Comparison of ENCODE assay signal across 16 cellular contexts in genomic region chr2:37306024-37306423, GRCh38. TPM values are rescaled to one million over a fixed set of nuclear protein-coding genes. Genes with fewer than 3 reads are reported as not detected.
DNase-seq lines count a peak whose midpoint lies in the region; ATAC-seq, FAIRE-seq and TF ChIP-seq lines count a peak whose summit lies in the region.
"Had no signal": no experiment of that assay in that cellular context is flagged by ENCODE, and none has a peak within 500 bp of the region (broad histone marks: within the 10 kb centered on the region; RNA-seq: fewer than 3 reads in every experiment).

No MANE protein-coding gene starts in this region.

- POLR2A ChIA-PET in HepG2 (lab: Yijun Ruan, JAX), result no interaction called here
- POLR2A ChIA-PET in naive thymus-derived CD4-positive, alpha-beta T cell (lab: Charles Lee), result no interaction called here

- CTCF ChIA-PET in HepG2 (lab: Yijun Ruan, JAX; ENCODE audit: low intra/inter-chr PET ratio, low total read pairs), result no interaction called here
- CTCF ChIA-PET in naive thymus-derived CD4-positive, alpha-beta T cell (lab: Charles Lee), result no interaction called here

- intact Hi-C loops in HepG2 (cut with micrococcal nuclease; ENCODE audit: unreplicated experiment) (no loop called here), right lobe of liver (cut with DNase I) (no loop called here), adrenal gland (cut with DNase I) (no loop called here), transverse colon (cut with DNase I; ENCODE audit: low total_unique reads) (no loop called here)
- intact Hi-C loops in naive thymus-derived CD4-positive, alpha-beta T cell (cut with micrococcal nuclease), result no loop called here

- no peaks in the 10 kb centered on the region for H4K20me1 ChIP-seq in HepG2 (ENCODE audit: insufficient read depth, low read length)

- in situ Hi-C loops in HepG2 (cut with HindIII; ENCODE audit: extremely low pct_ligation_motif_present, low pct_unique_long_range_greater_than_20kb), result no loop called here
- in situ Hi-C loops in transverse colon (cut with MboI; ENCODE audit: low pct_ligation_motif_present in 1 of 4, low pct_unique_long_range_greater_than_20kb in 1 of 4, low sequenced_read_pairs in 3 of 4), result no loop called here

- H3K9me3 ChIP-seq in HepG2 (ENCODE audit: low read length), result no peaks in the 10 kb centered on the region
- no peaks in the 10 kb centered on the region for H3K9me3 ChIP-seq in right lobe of liver
- no peaks in the 10 kb centered on the region for H3K9me3 ChIP-seq in adrenal gland (replicated peaks in 1 of 3)
- no peaks in the 10 kb centered on the region for H3K9me3 ChIP-seq in transverse colon
- H3K9me3 ChIP-seq in naive thymus-derived CD4-positive, alpha-beta T cell (ENCODE audit: control insufficient read depth in 2 of 3, low read length in 3 of 3), result no peaks in the 10 kb centered on the region
- H3K9me3 ChIP-seq: prostate gland had no signal

- no peaks in the 10 kb centered on the region for H3K27me3 ChIP-seq in HepG2 (ENCODE audit: control insufficient read depth in 1 of 2, insufficient read depth in 2 of 2, low read length in 2 of 2)
- H3K27me3 ChIP-seq in right lobe of liver, result no peaks in the 10 kb centered on the region
- no peaks in the 10 kb centered on the region for H3K27me3 ChIP-seq in adrenal gland
- no peaks in the 10 kb centered on the region for H3K27me3 ChIP-seq in transverse colon
- H3K27me3 ChIP-seq in naive thymus-derived CD4-positive, alpha-beta T cell (ENCODE audit: control insufficient read depth in 2 of 2, insufficient read depth in 2 of 2, low read length in 2 of 2), result no peaks in the 10 kb centered on the region

- peak overlapping the region in 3 of 9 donors; percentile 32 to 81 (median 34) for H3K27ac Mint-ChIP-seq in naive thymus-derived CD4-positive, alpha-beta T cell

- DNase-seq in HepG2 (ENCODE audit: low spot score) (no peak), right lobe of liver (no peak), NCI-H2196 (lab: John Stamatoyannopoulos, UW; ENCODE audit: unreplicated experiment) (peak; percentile 30), adrenal gland (no peak), transverse colon (peak; percentile 22), NCI-H2107 treated with DMSO at 0.1 percent for 48 hours (lab: John Stamatoyannopoulos, UW; ENCODE audit: unreplicated experiment) (no peak)
- no peak for DNase-seq in naive thymus-derived CD4-positive, alpha-beta T cell
- no peak for DNase-seq in activated CD4-positive, alpha-beta T cell treated with anti-CD3 and anti-CD28 coated beads, Interleukin-2, amount 50 U/mL, for 4 hours
- DNase-seq: activated naive CD4-positive, alpha-beta T cell treated with anti-CD3 and anti-CD28 coated beads, Interleukin-2, amount 50 U/mL, for 16 hours; H9; immature natural killer cell; stimulated activated CD4-positive, alpha-beta T cell treated with anti-CD3 and anti-CD28 coated beads, Interleukin-15, amount 100 ng/mL, for 24 hours had no signal

- no peaks in the 10 kb centered on the region for H3K9me3 Mint-ChIP-seq in naive thymus-derived CD4-positive, alpha-beta T cell
- H3K9me3 Mint-ChIP-seq: H9, immature natural killer cell had no signal

- BruUV-seq in HepG2 (replicated peaks; lab: Mats Ljungman, UMichigan), result no TSS peak

- H3K4me1 Mint-ChIP-seq in naive thymus-derived CD4-positive, alpha-beta T cell, result peaks cover 0 to 84% (median 55%) of the 10 kb centered on the region in 7 donors

- no peak for TF ChIP-seq RAD21 in HepG2 (CRISPR knock-in tag; IDR thresholded peaks at IDR 0.05)

- TF ChIP-seq EP300 in HepG2 (IDR thresholded peaks at IDR 0.05; ENCODE audit: low read depth in 2 of 2, low read length in 2 of 2), result no peak
- no peak for TF ChIP-seq EP300 in HepG2 (CRISPR knock-in tag; IDR thresholded peaks at IDR 0.05; ENCODE audit: borderline replicate concordance)
- TF ChIP-seq EP300 in transverse colon (IDR thresholded peaks at IDR 0.05; ENCODE audit: low read depth), result no peak

- FAIRE-seq in HepG2 (lab: Jason Lieb, UNC), result no peak
- FAIRE-seq: frontal cortex had no signal

- H3K27ac ChIP-seq in HepG2 (ENCODE audit: extremely low read length, insufficient read depth, low read length) (no peak overlapping the region), right lobe of liver (no peak overlapping the region), adrenal gland (peak overlapping the region in 3 of 5 donors; percentile 35 to 50 (median 41)), transverse colon (peak overlapping the region; percentile 9 to 49 (median 40))
- no peak overlapping the region for H3K27ac ChIP-seq in naive thymus-derived CD4-positive, alpha-beta T cell (ENCODE audit: low read depth, low read length)
- H3K27ac ChIP-seq: HL-60, prostate gland, SK-N-MC had no signal

- ATAC-seq in HepG2, result no peak
- ATAC-seq in right lobe of liver, result no peak
- no peak for ATAC-seq in naive thymus-derived CD4-positive, alpha-beta T cell

- H3K4me2 ChIP-seq in HepG2 (ENCODE audit: low read depth, low read length), result no peak overlapping the region

- H3K4me3 ChIP-seq in HepG2 (replicated peaks in 1 of 3; ENCODE audit: insufficient read depth in 1 of 3, low read depth in 2 of 3, low read length in 3 of 3), result no peak overlapping the region
- no peak overlapping the region for H3K4me3 ChIP-seq in right lobe of liver
- no peak overlapping the region for H3K4me3 ChIP-seq in adrenal gland
- no peak overlapping the region for H3K4me3 ChIP-seq in transverse colon
- no peak overlapping the region for H3K4me3 ChIP-seq in naive thymus-derived CD4-positive, alpha-beta T cell (ENCODE audit: low read length)
- H3K4me3 ChIP-seq: prostate gland, SK-N-MC had no signal

- peaks cover 42% of the 10 kb centered on the region for H3K79me2 ChIP-seq in HepG2 (ENCODE audit: insufficient read depth, low read length)

- H3K4me1 ChIP-seq in HepG2 (ENCODE audit: insufficient read depth, low read length), result peaks cover 5% of the 10 kb centered on the region; the same call in 1 of the 2 replicates
- H3K4me1 ChIP-seq in right lobe of liver, result no peaks in the 10 kb centered on the region
- H3K4me1 ChIP-seq in adrenal gland (replicated peaks in 1 of 2), result peaks cover 11 to 49% of the 10 kb centered on the region in 2 donors
- peaks cover 6 to 48% (median 20%) of the 10 kb centered on the region in 4 donors for H3K4me1 ChIP-seq in transverse colon
- no peaks in the 10 kb centered on the region for H3K4me1 ChIP-seq in naive thymus-derived CD4-positive, alpha-beta T cell (ENCODE audit: control insufficient read depth in 2 of 2, insufficient read depth in 2 of 2, low read length in 2 of 2)
- H3K4me1 ChIP-seq: prostate gland had no signal

- H3K36me3 Mint-ChIP-seq in naive thymus-derived CD4-positive, alpha-beta T cell, result peaks cover 0 to 28% (median 4%) of the 10 kb centered on the region in 5 donors
- H3K36me3 Mint-ChIP-seq: immature natural killer cell had no signal

- H3K9ac ChIP-seq in HepG2 (ENCODE audit: insufficient read depth, low read depth, low read length), result no peak overlapping the region

- peaks cover 0 to 5% of the 10 kb centered on the region in 2 experiments; a peak in 1 of 5 replicates for H3K36me3 ChIP-seq in HepG2 (replicated peaks in 1 of 2; ENCODE audit: control insufficient read depth in 1 of 2, insufficient read depth in 2 of 2, low read length in 2 of 2)
- no peaks in the 10 kb centered on the region for H3K36me3 ChIP-seq in right lobe of liver
- H3K36me3 ChIP-seq in adrenal gland (replicated peaks in 1 of 2), result no peaks in the 10 kb centered on the region
- H3K36me3 ChIP-seq in transverse colon, result no peaks in the 10 kb centered on the region
- no peaks in the 10 kb centered on the region for H3K36me3 ChIP-seq in naive thymus-derived CD4-positive, alpha-beta T cell (ENCODE audit: control insufficient read depth in 2 of 3, insufficient read depth in 3 of 3, low read length in 3 of 3)
- H3K36me3 ChIP-seq: prostate gland had no signal

- no peaks in the 10 kb centered on the region for H3K27me3 Mint-ChIP-seq in naive thymus-derived CD4-positive, alpha-beta T cell

- TF ChIP-seq POLR2A in HepG2 (IDR thresholded peaks at IDR 0.05; ENCODE audit: insufficient read depth in 1 of 2, low read depth in 2 of 2, low read length in 2 of 2) (no peak), right lobe of liver (IDR thresholded peaks at IDR 0.05) (no peak), adrenal gland (IDR thresholded peaks at IDR 0.05) (no peak), transverse colon (IDR thresholded peaks at IDR 0.05) (no peak)

- H2AFZ ChIP-seq in HepG2 (ENCODE audit: low read length), result no peak overlapping the region

- peak overlapping the region in 1 of 10 donors; percentile 47 for H3K4me3 Mint-ChIP-seq in naive thymus-derived CD4-positive, alpha-beta T cell
- H3K4me3 Mint-ChIP-seq: H9, immature natural killer cell had no signal

- TF ChIP-seq CTCF in HepG2 (CRISPR knock-in tag; IDR thresholded peaks at IDR 0.05) (no peak), right lobe of liver (IDR thresholded peaks at IDR 0.05) (no peak), adrenal gland (IDR thresholded peaks at IDR 0.05) (no peak), transverse colon (IDR thresholded peaks at IDR 0.05) (no peak)

- 96% methylated on average over 3 of the region's 3 CpGs for WGBS in HepG2 (ENCODE audit: low lambda C conversion rate)
- WGBS in right lobe of liver (ENCODE audit: insufficient coverage, low coverage, low lambda C conversion rate, missing lambda C conversion rate), result 76% methylated on average over 3 of the region's 3 CpGs
- WGBS in adrenal gland, 4 donors, result 46 to 65% (median 49%) methylated on average over 3 of the region's 3 CpGs
- WGBS in transverse colon (ENCODE audit: low coverage in 1 of 2), 2 donors, result 45 to 55% methylated on average over 3 of the region's 3 CpGs

RNA-seq across cellular contexts. Expression of gene PRKD3, which starts 18.6 kb away (rescaled TPM):
- total RNA-seq in HepG2 (2016; rRNA removed; fragmentation: Illumina TruSeq; extraction: Trizol) (38.4 and 58.2 TPM in 2 replicates), right lobe of liver (10 to 100 TPM in 4 of 6 experiments, 1 to 10 TPM in 2; 8.4 to 15.2 (median 10.9) TPM), adrenal gland (100 to 1,000 TPM in 1 of 8 donors, 10 to 100 TPM in 7; 31.7 to 136 (median 56.8) TPM), transverse colon (10 to 100 TPM in 3 of 4 donors, 1 to 10 TPM in 1; 2.6 to 83.8 (median 28.6) TPM)
- total RNA-seq in HepG2 (2016; cell fraction: cytosol; rRNA removed; fragmentation: Illumina TruSeq; extraction: Trizol; ENCODE audit: low read depth), result 28.3 and 40.1 TPM in 2 replicates
- 41.3 and 58.4 TPM in 2 replicates for total RNA-seq in HepG2 (2016; cell fraction: insoluble cytoplasmic fraction; rRNA removed; fragmentation: Illumina TruSeq; extraction: Trizol)
- 38.0 and 45.7 TPM in 2 replicates for total RNA-seq in HepG2 (2016; cell fraction: membrane; rRNA removed; fragmentation: Illumina TruSeq; extraction: Trizol)
- total RNA-seq in HepG2 (2016; cell fraction: nucleus; rRNA removed; fragmentation: Illumina TruSeq; extraction: Trizol), result 43.5 and 44.5 TPM in 2 replicates
- polyA plus RNA-seq in HepG2 (2011; rRNA removed) (11.1 and 11.6 TPM in 2 replicates), adrenal gland (10 to 100 TPM; 10.9 to 69.1 (median 15.3) TPM)
- polyA plus RNA-seq in HepG2 (2011; cell fraction: cytosol; rRNA removed), result 6.3 and 10.2 TPM in 2 replicates
- 10.3 and 13.0 TPM in 2 replicates for polyA plus RNA-seq in HepG2 (2011; cell fraction: nucleus; rRNA removed)
- polyA plus RNA-seq in HepG2 (2012), result 13.3 and 16.2 TPM in 2 replicates
- 3.5 and 4.0 TPM in 2 replicates for polyA plus RNA-seq in HepG2 (2016; cell fraction: cytosol; fragmentation: Illumina TruSeq; extraction: Trizol; ENCODE audit: low read depth)
- 32.7 and 37.2 TPM in 2 replicates for polyA plus RNA-seq in HepG2 (2016; cell fraction: insoluble cytoplasmic fraction; fragmentation: Illumina TruSeq; extraction: Trizol; ENCODE audit: low read depth)
- 9.9 and 10.3 TPM in 2 replicates for polyA plus RNA-seq in HepG2 (2016; cell fraction: membrane; fragmentation: Illumina TruSeq; extraction: Trizol; ENCODE audit: low read depth)
- polyA plus RNA-seq in HepG2 (2016; cell fraction: nucleus; fragmentation: Illumina TruSeq; extraction: Trizol; ENCODE audit: insufficient read depth, low read depth), result 20.8 and 26.2 TPM in 2 replicates
- polyA minus RNA-seq in HepG2 (2011; rRNA and poly(A)+ RNA removed; ENCODE audit: low replicate concordance), result 19.1 and 29.6 TPM in 2 replicates
- 16.3 and 21.6 TPM in 2 replicates for polyA minus RNA-seq in HepG2 (2011; cell fraction: cytosol; rRNA and poly(A)+ RNA removed)
- 67.1 and 69.1 TPM in 2 replicates for polyA minus RNA-seq in HepG2 (2011; cell fraction: nucleus; rRNA and poly(A)+ RNA removed)
- total RNA-seq in naive thymus-derived CD4-positive, alpha-beta T cell, result 10 to 100 TPM; 12.8 to 47.3 (median 46.4) TPM
- 10 to 100 TPM; 31.5 to 37.4 TPM for polyA plus RNA-seq in naive thymus-derived CD4-positive, alpha-beta T cell

RNA-seq across cellular contexts. Expression of gene QPCT, which starts 38.4 kb away (rescaled TPM):
- total RNA-seq in HepG2 (2016; rRNA removed; fragmentation: Illumina TruSeq; extraction: Trizol), result 0.77 TPM in 1 of 2 replicates, not detected in the other
- not detected in 2 replicates for total RNA-seq in HepG2 (2016; cell fraction: cytosol; rRNA removed; fragmentation: Illumina TruSeq; extraction: Trizol; ENCODE audit: low read depth)
- 0.39 and 0.48 TPM in 2 replicates for total RNA-seq in HepG2 (2016; cell fraction: insoluble cytoplasmic fraction; rRNA removed; fragmentation: Illumina TruSeq; extraction: Trizol)
- 0.38 and 0.68 TPM in 2 replicates for total RNA-seq in HepG2 (2016; cell fraction: membrane; rRNA removed; fragmentation: Illumina TruSeq; extraction: Trizol)
- 0.60 and 0.99 TPM in 2 replicates for total RNA-seq in HepG2 (2016; cell fraction: nucleus; rRNA removed; fragmentation: Illumina TruSeq; extraction: Trizol)
- polyA plus RNA-seq in HepG2 (2011; rRNA removed), result 1.1 and 1.2 TPM in 2 replicates
- polyA plus RNA-seq in HepG2 (2011; cell fraction: cytosol; rRNA removed), result 0.64 and 0.86 TPM in 2 replicates
- polyA plus RNA-seq in HepG2 (2011; cell fraction: nucleus; rRNA removed), result 0.29 and 0.35 TPM in 2 replicates
- 0.24 and 0.67 TPM in 2 replicates for polyA plus RNA-seq in HepG2 (2012)
- 0.12 and 0.25 TPM in 2 replicates for polyA plus RNA-seq in HepG2 (2016; cell fraction: cytosol; fragmentation: Illumina TruSeq; extraction: Trizol; ENCODE audit: low read depth)
- polyA plus RNA-seq in HepG2 (2016; cell fraction: insoluble cytoplasmic fraction; fragmentation: Illumina TruSeq; extraction: Trizol; ENCODE audit: low read depth), result 0.21 and 0.29 TPM in 2 replicates
- polyA plus RNA-seq in HepG2 (2016; cell fraction: membrane; fragmentation: Illumina TruSeq; extraction: Trizol; ENCODE audit: low read depth), result 0.24 and 0.45 TPM in 2 replicates
- polyA plus RNA-seq in HepG2 (2016; cell fraction: nucleus; fragmentation: Illumina TruSeq; extraction: Trizol; ENCODE audit: insufficient read depth, low read depth), result 2.1 and 2.6 TPM in 2 replicates
- polyA minus RNA-seq in HepG2 (2011; rRNA and poly(A)+ RNA removed; ENCODE audit: low replicate concordance), result 1.1 TPM in 1 of 2 replicates, not detected in the other
- polyA minus RNA-seq in HepG2 (2011; cell fraction: cytosol; rRNA and poly(A)+ RNA removed), result 1.9 TPM in 1 of 2 replicates, not detected in the other
- 0.99 TPM in 1 of 2 replicates, not detected in the other for polyA minus RNA-seq in HepG2 (2011; cell fraction: nucleus; rRNA and poly(A)+ RNA removed)
- 1 to 10 TPM in 3 of 6 experiments, under 1 TPM in 3; 0.55 to 1.5 (median 1.1) TPM for total RNA-seq in right lobe of liver
- total RNA-seq in adrenal gland, result 100 to 1,000 TPM in 7 of 8 donors, 10 to 100 TPM in 1; 83.1 to 554 (median 207) TPM
- polyA plus RNA-seq in adrenal gland, result 100 to 1,000 TPM in 2 of 3 donors, 10 to 100 TPM in 1; 30.6 to 746 (median 180) TPM
- total RNA-seq in transverse colon, result 10 to 100 TPM in 3 of 4 donors, 1 to 10 TPM in 1; 1.6 to 34.4 (median 14.3) TPM
- 10 to 100 TPM in 1 of 5 experiments, 1 to 10 TPM in 1, under 1 TPM in 3; 0.36 to 15.1 (median 0.86) TPM for total RNA-seq in naive thymus-derived CD4-positive, alpha-beta T cell
- under 1 TPM; 0.39 to 0.56 TPM for polyA plus RNA-seq in naive thymus-derived CD4-positive, alpha-beta T cell
- total RNA-seq: H9 had no signal

Comparison
In these comparisons a context has a peak if more than half of its experiments do, and no peak if none do; other contexts are left out.
1. DNase-seq: peak in NCI-H2196 (single experiment) and transverse colon (single experiment); none in HepG2 (single experiment), right lobe of liver (0 of 3), adrenal gland (0 of 7), NCI-H2107 treated with DMSO at 0.1 percent for 48 hours (single experiment), naive thymus-derived CD4-positive, alpha-beta T cell (0 of 9) and activated CD4-positive, alpha-beta T cell treated with anti-CD3 and anti-CD28 coated beads, Interleukin-2, amount 50 U/mL, for 4 hours (0 of 2).
2. H3K27ac ChIP-seq: peak in adrenal gland (3 of 5) and transverse colon (4 of 4); none in HepG2 (single experiment), right lobe of liver (0 of 3) and naive thymus-derived CD4-positive, alpha-beta T cell (single experiment).